ENCODE assay signal across 10 cellular contexts in the genomic region with DNA sequence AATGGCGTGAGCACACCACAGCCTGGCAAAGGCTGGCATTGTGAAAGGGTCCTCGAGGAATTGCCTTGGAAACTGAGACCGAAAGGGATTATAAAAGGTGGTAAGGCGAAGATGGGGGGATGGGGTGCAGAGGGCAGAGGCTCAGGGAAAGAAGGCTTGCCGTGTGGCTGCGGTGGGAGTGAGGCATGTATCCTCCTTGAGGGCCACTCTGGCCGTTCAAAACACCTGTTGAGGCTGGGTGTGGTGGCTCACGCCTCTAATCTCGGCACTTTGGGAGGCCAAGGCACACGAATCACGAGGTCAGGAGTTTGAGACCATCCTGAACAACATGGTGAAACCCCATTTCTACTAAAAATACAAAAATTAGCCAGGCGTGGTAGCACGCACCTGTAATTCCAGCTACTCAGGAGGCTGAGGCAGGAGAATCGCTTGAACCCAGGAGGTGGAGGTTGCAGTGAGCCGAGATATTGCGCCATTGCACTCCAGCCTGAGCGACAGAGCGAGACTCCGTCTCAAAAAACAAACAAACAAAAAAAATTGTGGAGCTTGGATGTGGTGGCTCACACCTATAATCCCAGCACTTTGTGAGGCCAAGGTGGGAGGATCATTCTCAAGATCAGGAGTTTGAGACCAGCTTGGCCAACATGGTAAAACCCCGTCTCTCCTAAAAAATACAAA. TPM values are rescaled to one million over a fixed set of nuclear protein-coding genes. Genes with fewer than 3 reads are reported as not detected.
"Had no signal": no experiment of that assay in that cellular context is flagged by ENCODE, and none has a peak within 500 bp of the region (broad histone marks: within the 10 kb centered on the region; RNA-seq: fewer than 3 reads in every experiment).

No MANE protein-coding gene starts in this region.

RNA-seq across cellular contexts. Expression of a gene that starts 1.4 kb away (rescaled TPM):
- total RNA-seq: activated CD4-positive, alpha-beta memory T cell treated with anti-CD3 and anti-CD28 coated beads, Interleukin-2, amount 10 ng/mL, durations not matched to agents 7 days and 5 days; activated CD4-positive, alpha-beta T cell treated with anti-CD3 and anti-CD28 coated beads for 36 hours; activated CD8-positive, alpha-beta memory T cell treated with anti-CD3 and anti-CD28 coated beads, Interleukin-2, amount 10 ng/mL, durations not matched to agents 7 days and 5 days; activated CD8-positive, alpha-beta T cell treated with anti-CD3 and anti-CD28 coated beads, Interleukin-2, amount 10 ng/mL, durations not matched to agents 7 days and 5 days; activated naive CD8-positive, alpha-beta T cell treated with anti-CD3 and anti-CD28 coated beads, Interleukin-2, amount 10 ng/mL, durations not matched to agents 7 days and 5 days; activated T-helper 2 cell treated with anti-CD3 and anti-CD28 coated beads, Interferon-gamma antibody, Interleukin-2, Interleukin-4, amounts not matched to agents 10 μg/mL and 5 μg/mL and 100 μg/mL, durations not matched to agents 14 hours and 24 hours and 36 hours; ascending aorta; chondrocyte; T-helper 1 cell treated with Interleukin-12 subunit alpha and Interleukin-12 subunit beta and Interleukin-4 antibody, amounts not matched to agents 30 ng/mL and 1 ng/mL, for 36 hours; T-helper 17 cell had no signal
